17 cellular contexts compared by ENCODE assay signal in the genomic region with DNA sequence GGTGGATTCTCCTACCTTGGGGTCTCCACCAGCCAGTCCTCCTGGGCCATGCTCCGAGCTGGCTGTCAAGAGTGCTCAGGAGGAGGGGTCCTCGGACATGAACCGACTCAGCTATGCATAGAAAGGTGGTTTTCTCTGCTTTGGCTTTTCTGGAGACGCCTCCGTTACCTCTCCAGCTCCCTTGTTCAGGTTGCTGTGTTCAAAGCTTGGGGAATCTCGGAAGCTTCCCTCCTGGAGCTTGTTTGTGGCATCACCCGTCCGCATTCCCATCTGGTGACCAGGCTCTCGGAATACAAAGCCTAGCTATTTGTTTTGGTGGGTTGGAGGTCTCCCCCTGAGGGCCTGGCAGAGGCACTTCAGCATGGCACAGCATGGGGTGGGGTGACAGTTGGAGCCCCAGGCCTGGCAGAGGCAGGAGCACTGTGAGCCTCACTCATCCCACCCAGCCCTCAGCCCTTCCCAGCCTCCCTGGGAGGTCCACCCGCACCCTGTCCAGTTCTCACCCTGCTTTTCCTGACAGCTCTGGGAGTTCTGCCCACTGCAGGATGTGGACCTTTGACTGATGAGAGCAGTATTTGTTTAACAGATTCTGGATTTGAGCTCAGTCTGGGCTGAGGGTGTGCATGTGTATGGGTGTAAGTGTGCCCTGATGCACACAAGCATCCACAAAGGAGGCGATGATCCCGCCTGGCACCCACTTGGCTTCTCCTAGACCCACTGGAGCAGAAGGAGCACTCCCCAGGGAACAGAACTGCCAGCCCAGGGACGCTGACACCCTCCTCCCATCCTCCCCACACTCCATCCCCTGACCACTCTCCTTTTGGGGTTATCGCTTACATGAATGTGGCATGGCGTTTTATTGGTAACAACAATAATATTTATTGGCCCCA.
DNase-seq lines count a peak whose midpoint lies in the region; ATAC-seq and TF ChIP-seq lines count a peak whose summit lies in the region.
"Had no signal": no experiment of that assay in that cellular context is flagged by ENCODE, and none has a peak within 500 bp of the region (broad histone marks: within the 10 kb centered on the region; RNA-seq: fewer than 3 reads in every experiment).

No MANE protein-coding gene starts in this region.

- no peaks in the 10 kb centered on the region for H3K36me3 Mint-ChIP-seq in natural killer cell treated with Interleukin-12 subunit alpha and Interleukin-12 subunit beta and Interleukin-15 and Interleukin-18, amount 100 ng/mL, for 72 hours

- peak; percentile 53 for DNase-seq in AG08395 (ENCODE audit: low spot score)
- DNase-seq in HT1080 (ENCODE audit: low read depth): peak; percentile 18
- DNase-seq in body of pancreas: peak; percentile 57 to 78 (median 68)
- peak; percentile 29 for DNase-seq in natural killer cell treated with Interleukin-12 subunit alpha and Interleukin-12 subunit beta and Interleukin-15 and Interleukin-18, amount 100 ng/mL, for 72 hours (ENCODE audit: low spot score)
- DNase-seq in OCI-LY7 (ENCODE audit: low spot score): no peak
- no peak for DNase-seq in NCI-H1930 (lab: John Stamatoyannopoulos, UW)
- DNase-seq: activated CD8-positive, alpha-beta T cell treated with anti-CD3 and anti-CD28 coated beads, Interleukin-2, amount 10 ng/mL, durations not matched to agents 7 days and 5 days; C1 segment of cervical spinal cord; DMS79; foreskin keratinocyte; NCI-H2171; substantia nigra had no signal

- H3K79me2 ChIP-seq in OCI-LY7 (ENCODE audit: insufficient read depth, low read depth, low read length): no peaks in the 10 kb centered on the region

- no peak overlapping the region for H3K4me3 Mint-ChIP-seq in natural killer cell treated with Interleukin-12 subunit alpha and Interleukin-12 subunit beta and Interleukin-15 and Interleukin-18, amount 100 ng/mL, for 72 hours
- H3K4me3 Mint-ChIP-seq: activated CD8-positive, alpha-beta T cell treated with anti-CD3 and anti-CD28 coated beads, Interleukin-2, amount 10 ng/mL, durations not matched to agents 7 days and 5 days; memory B cell had no signal

- 57 to 60% methylated on average over 12 to 15 of the region's 15 CpGs for WGBS in body of pancreas, 2 donors

- no peaks in the 10 kb centered on the region for H3K9me2 ChIP-seq in OCI-LY7 (ENCODE audit: insufficient read depth, low read length)

- H3K4me1 Mint-ChIP-seq in natural killer cell treated with Interleukin-12 subunit alpha and Interleukin-12 subunit beta and Interleukin-15 and Interleukin-18, amount 100 ng/mL, for 72 hours (ENCODE audit: low read depth in 2 of 2): no peaks in the 10 kb centered on the region
- H3K4me1 Mint-ChIP-seq: memory B cell had no signal

- H3K9me3 ChIP-seq in body of pancreas (peaks cover 0 to 3% (median 0%) of the 10 kb centered on the region in 3 donors), OCI-LY7 (ENCODE audit: low read length) (peaks cover 6% of the 10 kb centered on the region; the same call in 1 of the 2 replicates)

- no peaks in the 10 kb centered on the region for H3K36me3 ChIP-seq in body of pancreas (replicated peaks in 1 of 2; ENCODE audit: insufficient read depth in 1 of 2, low read depth in 2 of 2)
- no peaks in the 10 kb centered on the region for H3K36me3 ChIP-seq in OCI-LY7 (ENCODE audit: insufficient read depth, low read length)
- H3K36me3 ChIP-seq: breast epithelium had no signal

- no TSS peak for BruUV-seq in OCI-LY7 (replicated peaks; lab: Mats Ljungman, UMichigan)

- no peak overlapping the region for H3K4me3 ChIP-seq in body of pancreas
- no peak overlapping the region for H3K4me3 ChIP-seq in OCI-LY7 (ENCODE audit: low read depth, low read length, poor library complexity, severe bottlenecking)
- H3K4me3 ChIP-seq: breast epithelium had no signal

- H3K4me2 ChIP-seq in OCI-LY7 (ENCODE audit: low read length): no peak overlapping the region

- POLR2A ChIA-PET in OCI-LY7 (lab: Charles Lee): no interaction called here

- peak; percentile 35 to 87 (median 72) for TF ChIP-seq POLR2A in body of pancreas (IDR thresholded peaks at IDR 0.05)

- H3K27me3 Mint-ChIP-seq in natural killer cell treated with Interleukin-12 subunit alpha and Interleukin-12 subunit beta and Interleukin-15 and Interleukin-18, amount 100 ng/mL, for 72 hours: peaks cover 21 to 26% of the 10 kb centered on the region in 2 donors

- CTCF ChIA-PET in OCI-LY7 (lab: Charles Lee; ENCODE audit: unreplicated experiment): no interaction called here

- H4K20me1 ChIP-seq in OCI-LY7 (ENCODE audit: insufficient read depth, low read length): no peaks in the 10 kb centered on the region

- H3K27ac ChIP-seq in body of pancreas (peak overlapping the region; percentile 64 to 91 (median 88)), OCI-LY7 (ENCODE audit: low read depth, low read length, poor library complexity, severe bottlenecking) (no peak overlapping the region)
- H3K27ac ChIP-seq: breast epithelium, foreskin keratinocyte had no signal

- peak in 2 of 7 experiments; percentile 16 to 18 for TF ChIP-seq CTCF in body of pancreas (IDR thresholded peaks at IDR 0.05)
- no peak for TF ChIP-seq CTCF in OCI-LY7 (conservative IDR thresholded peaks at IDR 0.05; ENCODE audit: low read length)

- H3K27ac Mint-ChIP-seq in natural killer cell treated with Interleukin-12 subunit alpha and Interleukin-12 subunit beta and Interleukin-15 and Interleukin-18, amount 100 ng/mL, for 72 hours: no peak overlapping the region
- H3K27ac Mint-ChIP-seq: activated CD8-positive, alpha-beta T cell treated with anti-CD3 and anti-CD28 coated beads, Interleukin-2, amount 10 ng/mL, durations not matched to agents 7 days and 5 days; memory B cell had no signal

- H3K27me3 ChIP-seq in body of pancreas: no peaks in the 10 kb centered on the region
- H3K27me3 ChIP-seq: breast epithelium, foreskin keratinocyte had no signal

- peaks cover 38% of the 10 kb centered on the region for H3K4me1 ChIP-seq in body of pancreas
- no peaks in the 10 kb centered on the region for H3K4me1 ChIP-seq in OCI-LY7 (ENCODE audit: insufficient read depth, low read length, poor library complexity, severe bottlenecking)
- H3K4me1 ChIP-seq: breast epithelium had no signal

- intact Hi-C loops in body of pancreas (cut with DNase I) (no loop called here), OCI-LY7 (cut with micrococcal nuclease; ENCODE audit: unreplicated experiment) (no loop called here)

- no peak overlapping the region for H2AFZ ChIP-seq in OCI-LY7 (ENCODE audit: low read length)

- H3K9me3 Mint-ChIP-seq in natural killer cell treated with Interleukin-12 subunit alpha and Interleukin-12 subunit beta and Interleukin-15 and Interleukin-18, amount 100 ng/mL, for 72 hours: no peaks in the 10 kb centered on the region

- ATAC-seq in body of pancreas: peak; percentile 87
- ATAC-seq in natural killer cell treated with Interleukin-12 subunit alpha and Interleukin-12 subunit beta and Interleukin-15 and Interleukin-18, amount 100 ng/mL, for 72 hours: no peak
- no peak for ATAC-seq in GM19351 (IDR thresholded peaks at IDR 0.05; ENCODE audit: unreplicated experiment)
- no peak for ATAC-seq in GM21423 (IDR thresholded peaks at IDR 0.05; ENCODE audit: unreplicated experiment)
- ATAC-seq: activated CD8-positive, alpha-beta T cell treated with anti-CD3 and anti-CD28 coated beads, Interleukin-2, amount 10 ng/mL, durations not matched to agents 7 days and 5 days; foreskin keratinocyte; SK-N-SH treated with all-trans-retinoic acid at 6 μM for 48 hours had no signal

Comparison
In these comparisons a context has a peak if more than half of its experiments do, and no peak if none do; other contexts are left out.
1. DNase-seq: peak in AG08395 (single experiment), HT1080 (single experiment), body of pancreas (4 of 4) and natural killer cell treated with Interleukin-12 subunit alpha and Interleukin-12 subunit beta and Interleukin-15 and Interleukin-18, amount 100 ng/mL, for 72 hours (single experiment); none in OCI-LY7 (single experiment) and NCI-H1930 (0 of 2).